Comparison of ENCODE assay signal across 10 cellular contexts in genomic region chr19:33868821-33869412, GRCh38.
DNase-seq lines count a peak whose midpoint lies in the region; ATAC-seq and TF ChIP-seq lines count a peak whose summit lies in the region.
"Had no signal": no experiment of that assay in that cellular context is flagged by ENCODE, and none has a peak within 500 bp of the region (broad histone marks: within the 10 kb centered on the region; RNA-seq: fewer than 3 reads in every experiment).

No MANE protein-coding gene starts in this region.

- no peaks in the 10 kb centered on the region for H3K27me3 ChIP-seq in rectal smooth muscle tissue (ENCODE audit: control insufficient read depth, insufficient read depth, low read length)

- no peak overlapping the region for H3K4me3 ChIP-seq in astrocyte of the cerebellum (ENCODE audit: low read depth, low read length)
- H3K4me3 ChIP-seq in rectal smooth muscle tissue (ENCODE audit: low read length), result peak overlapping the region; percentile 29

- no peaks in the 10 kb centered on the region for H3K36me3 ChIP-seq in rectal smooth muscle tissue (ENCODE audit: control insufficient read depth, insufficient read depth, low read length)

- in situ Hi-C loops in GM13976 (cut with MboI; ENCODE audit: low sequenced_read_pairs, unreplicated experiment) (no loop called here), astrocyte of the cerebellum (cut with HindIII; ENCODE audit: low sequenced_read_pairs) (loop anchor here (10.0 kb wide), 1 partner anchor 124 kb away; no protein-coding TSS in a partner anchor)

- no peaks in the 10 kb centered on the region for H3K36me3 Mint-ChIP-seq in activated T-cell treated with anti-CD3 and anti-CD28 coated beads, Interleukin-2, amount 50 U/mL, for 4 hours (ENCODE audit: insufficient read depth)

- no peak for ATAC-seq in HG02938 (IDR thresholded peaks at IDR 0.05; ENCODE audit: unreplicated experiment)
- no peak for ATAC-seq in GM18868 (IDR thresholded peaks at IDR 0.05; ENCODE audit: unreplicated experiment)
- ATAC-seq in activated T-cell treated with anti-CD3 and anti-CD28 coated beads, Interleukin-2, amount 50 U/mL, for 4 hours, result no peak

- no peaks in the 10 kb centered on the region for H3K9me3 Mint-ChIP-seq in activated T-cell treated with anti-CD3 and anti-CD28 coated beads, Interleukin-2, amount 50 U/mL, for 4 hours
- H3K9me3 Mint-ChIP-seq: activated B cell treated with CpG ODN at 0.5 μM for 24 hours had no signal

- peaks cover 26% of the 10 kb centered on the region for H3K27me3 Mint-ChIP-seq in activated T-cell treated with anti-CD3 and anti-CD28 coated beads, Interleukin-2, amount 50 U/mL, for 4 hours (ENCODE audit: low read depth)

- DNase-seq in GM13976 (ENCODE audit: low spot score) (peak; percentile 8), astrocyte of the cerebellum (ENCODE audit: low read depth) (no peak), hippocampal formation (lab: John Stamatoyannopoulos, UW) (peak; percentile 26 to 36), NCI-H774 (lab: John Stamatoyannopoulos, UW) (no peak)
- DNase-seq in activated T-cell treated with anti-CD3 and anti-CD28 coated beads, Interleukin-2, amount 50 U/mL, for 4 hours, result no peak
- DNase-seq: activated B cell treated with CpG ODN at 0.5 μM for 24 hours had no signal

- TF ChIP-seq CTCF in GM13976 (IDR thresholded peaks at IDR 0.05; ENCODE audit: borderline replicate concordance, control extremely low read depth, extremely low read depth, insufficient read depth, missing control alignments) (no peak), astrocyte of the cerebellum (IDR thresholded peaks at IDR 0.05; ENCODE audit: low read depth, low read length, missing control alignments) (peak; percentile 4)

- peaks cover 3% of the 10 kb centered on the region for H3K4me1 ChIP-seq in rectal smooth muscle tissue (ENCODE audit: control insufficient read depth, insufficient read depth, low read length)

- no peaks in the 10 kb centered on the region for H3K4me1 Mint-ChIP-seq in activated T-cell treated with anti-CD3 and anti-CD28 coated beads, Interleukin-2, amount 50 U/mL, for 4 hours (ENCODE audit: low read depth)
- H3K4me1 Mint-ChIP-seq: activated B cell treated with CpG ODN at 0.5 μM for 24 hours had no signal

- H3K4me3 Mint-ChIP-seq in activated T-cell treated with anti-CD3 and anti-CD28 coated beads, Interleukin-2, amount 50 U/mL, for 4 hours, result no peak overlapping the region
- H3K4me3 Mint-ChIP-seq: activated B cell treated with CpG ODN at 0.5 μM for 24 hours had no signal

- peak overlapping the region; percentile 10 for H3K27ac ChIP-seq in rectal smooth muscle tissue (ENCODE audit: low read depth, low read length)
- H3K27ac ChIP-seq: HL-60 had no signal

- no peak overlapping the region for H3K9ac ChIP-seq in rectal smooth muscle tissue (ENCODE audit: low read length)

Comparison
In these comparisons a context has a peak if more than half of its experiments do, and no peak if none do; other contexts are left out.
1. DNase-seq: peak in GM13976 (single experiment) and hippocampal formation (2 of 2); none in astrocyte of the cerebellum (single experiment), NCI-H774 (single experiment) and activated T-cell treated with anti-CD3 and anti-CD28 coated beads, Interleukin-2, amount 50 U/mL, for 4 hours (single experiment).